10 cellular contexts compared by ENCODE assay signal in the genomic region with DNA sequence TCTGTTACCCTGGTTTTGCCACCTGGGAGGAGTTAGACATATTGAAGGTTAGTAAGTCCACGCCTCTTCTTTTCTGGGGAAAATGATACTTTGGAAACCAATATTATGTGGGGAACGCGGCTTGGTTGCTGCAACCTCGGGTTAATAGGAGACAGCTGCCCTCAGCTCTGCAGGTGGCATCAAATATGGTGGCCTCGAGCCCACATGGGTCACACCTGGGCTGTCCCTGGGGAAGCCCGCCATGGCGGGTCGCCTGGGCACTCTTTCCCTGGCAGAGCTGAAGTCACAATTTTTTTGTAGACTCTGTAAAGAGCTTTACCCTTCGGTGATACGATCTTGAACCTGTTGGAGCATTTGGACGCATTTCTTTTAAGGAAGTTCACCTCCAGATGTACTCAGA. TPM values are rescaled to one million over a fixed set of nuclear protein-coding genes. Genes with fewer than 3 reads are reported as not detected.
DNase-seq lines count a peak whose midpoint lies in the region; ATAC-seq, FAIRE-seq and TF ChIP-seq lines count a peak whose summit lies in the region.
"Had no signal": no experiment of that assay in that cellular context is flagged by ENCODE, and none has a peak within 500 bp of the region (broad histone marks: within the 10 kb centered on the region; RNA-seq: fewer than 3 reads in every experiment).

No MANE protein-coding gene starts in this region.

- H3K27ac ChIP-seq in left ventricle myocardium inferior (replicated peaks), result peak overlapping the region; percentile 92
- H3K27ac ChIP-seq in right lobe of liver, result no peak overlapping the region
- H3K27ac ChIP-seq: foreskin keratinocyte had no signal

- no peak for FAIRE-seq in HTR-8/SVneo (lab: Jason Lieb, UNC)

- peaks cover 4% of the 10 kb centered on the region for H3K36me3 ChIP-seq in left ventricle myocardium inferior
- no peaks in the 10 kb centered on the region for H3K36me3 ChIP-seq in right lobe of liver

- H3K27me3 Mint-ChIP-seq in T-helper 17 cell, result no peaks in the 10 kb centered on the region

- peaks cover 42% of the 10 kb centered on the region for H3K4me1 Mint-ChIP-seq in T-helper 17 cell

- H3K27ac Mint-ChIP-seq in T-helper 17 cell, result peak overlapping the region; percentile 60

- H3K4me1 ChIP-seq in left ventricle myocardium inferior (peaks cover 93% of the 10 kb centered on the region), right lobe of liver (peaks cover 0 to 11% (median 0%) of the 10 kb centered on the region in 4 donors)

- peak overlapping the region; percentile 86 for H3K4me3 ChIP-seq in left ventricle myocardium inferior
- peak overlapping the region; percentile 46 for H3K4me3 ChIP-seq in fibroblast of mammary gland (ENCODE audit: control insufficient read depth, low read depth, low read length)
- no peak overlapping the region for H3K4me3 ChIP-seq in right lobe of liver

- TF ChIP-seq POLR2A in right lobe of liver (IDR thresholded peaks at IDR 0.05), result no peak

- ATAC-seq in left ventricle myocardium superior, result no peak
- no peak for ATAC-seq in T-helper 17 cell
- no peak for ATAC-seq in activated CD4-positive, CD25-positive, alpha-beta regulatory T cell treated with anti-CD3 and anti-CD28 coated beads, Interleukin-2, amount 50 U/mL, for 24 hours
- ATAC-seq in right lobe of liver, result no peak
- no peak for ATAC-seq in GM21619 (IDR thresholded peaks at IDR 0.05; ENCODE audit: unreplicated experiment)
- ATAC-seq: foreskin keratinocyte had no signal

- TF ChIP-seq CTCF in left ventricle myocardium inferior (IDR thresholded peaks at IDR 0.05; ENCODE audit: borderline replicate concordance) (no peak), fibroblast of mammary gland (conservative IDR thresholded peaks at IDR 0.05; ENCODE audit: control insufficient read depth, insufficient read depth, low read depth, low read length) (no peak), right lobe of liver (IDR thresholded peaks at IDR 0.05) (no peak)

- intact Hi-C loops in left ventricle myocardium inferior (cut with micrococcal nuclease), result no loop called here
- intact Hi-C loops in left ventricle myocardium superior (cut with micrococcal nuclease), result no loop called here
- intact Hi-C loops in right lobe of liver (cut with DNase I), result no loop called here

- 92% methylated on average over 5 of the region's 11 CpGs for WGBS in right lobe of liver (ENCODE audit: insufficient coverage, low coverage, low lambda C conversion rate, missing lambda C conversion rate)

- no peaks in the 10 kb centered on the region for H3K9me3 ChIP-seq in left ventricle myocardium inferior (replicated peaks)
- H3K9me3 ChIP-seq in T-helper 17 cell (ENCODE audit: control insufficient read depth, low read length, poor library complexity, severe bottlenecking), result no peaks in the 10 kb centered on the region
- H3K9me3 ChIP-seq in right lobe of liver, result no peaks in the 10 kb centered on the region

- H3K27me3 ChIP-seq in left ventricle myocardium inferior (ENCODE audit: low read depth) (no peaks in the 10 kb centered on the region), right lobe of liver (peaks cover 0 to 4% of the 10 kb centered on the region in 2 donors)

- DNase-seq in left ventricle myocardium inferior (no peak), left ventricle myocardium superior (no peak), T-helper 17 cell (no peak), fibroblast of mammary gland (ENCODE audit: low read depth) (no peak), HTR-8/SVneo (ENCODE audit: insufficient read length, low spot score) (no peak), right lobe of liver (no peak)
- DNase-seq: COR-L47, foreskin keratinocyte had no signal

- peaks cover 2% of the 10 kb centered on the region for H3K36me3 Mint-ChIP-seq in T-helper 17 cell (ENCODE audit: low read depth)

- peak overlapping the region; percentile 97 for H3K4me3 Mint-ChIP-seq in T-helper 17 cell

RNA-seq across cellular contexts. Expression of gene PFKP, which starts 2.5 kb away (rescaled TPM):
- total RNA-seq in left ventricle myocardium inferior, result 206 TPM
- total RNA-seq in left ventricle myocardium superior, result 178 TPM
- 100 to 1,000 TPM in 1 of 2 donors, 10 to 100 TPM in 1; 76.9 to 106 TPM for total RNA-seq in T-helper 17 cell
- 10 to 100 TPM in 3 of 6 experiments, 1 to 10 TPM in 2, under 1 TPM in 1; 0.66 to 24.1 (median 9.2) TPM for total RNA-seq in right lobe of liver

Comparison
In these comparisons a context has a peak if more than half of its experiments do, and no peak if none do; other contexts are left out.
1. H3K4me3 ChIP-seq: peak in left ventricle myocardium inferior (single experiment) and fibroblast of mammary gland (single experiment); none in right lobe of liver (0 of 3).